In the genomic region with DNA sequence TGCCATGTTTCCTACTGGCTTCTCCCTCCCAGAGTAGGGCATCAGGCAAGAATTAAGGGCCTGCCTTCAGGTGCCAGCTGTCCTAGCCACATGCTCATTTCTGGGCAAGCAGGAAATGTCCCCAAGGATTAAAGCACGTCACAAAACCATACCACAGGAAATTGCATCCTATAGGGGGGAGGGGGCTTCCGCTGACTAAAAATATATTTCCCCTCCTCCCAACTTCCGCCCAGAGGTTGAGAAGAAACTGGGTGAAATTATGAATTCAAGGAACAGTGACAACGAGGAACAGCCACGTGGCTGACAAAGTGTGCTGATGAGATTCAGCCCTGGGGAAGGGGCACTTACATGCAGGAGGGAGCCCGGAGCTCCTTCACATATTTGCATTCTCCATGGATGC, we compare ENCODE assay signal across 10 cellular contexts. TPM values are rescaled to one million over a fixed set of nuclear protein-coding genes. Genes with fewer than 3 reads are reported as not detected.
DNase-seq lines count a peak whose midpoint lies in the region; ATAC-seq, FAIRE-seq and TF ChIP-seq lines count a peak whose summit lies in the region.
"Had no signal": no experiment of that assay in that cellular context is flagged by ENCODE, and none has a peak within 500 bp of the region (broad histone marks: within the 10 kb centered on the region; RNA-seq: fewer than 3 reads in every experiment).

No MANE protein-coding gene starts in this region.

- intact Hi-C loops in pancreas (cut with DNase I): no loop called here

- WGBS in pancreas, 2 donors: 77 to 88% methylated on average over 6 of the region's 6 CpGs
- no CpG with 5 or more reads among the region's 6 CpGs for WGBS in neuronal stem cell (ENCODE audit: extremely low coverage in 2 of 2, insufficient read length in 2 of 2, insufficient replicate concordance in 1 of 2), 2 donors

- H3K9me3 Mint-ChIP-seq in activated naive CD8-positive, alpha-beta T cell (ENCODE audit: low read depth): no peaks in the 10 kb centered on the region

- no peaks in the 10 kb centered on the region for H3K36me3 Mint-ChIP-seq in activated naive CD8-positive, alpha-beta T cell

- H3K27ac ChIP-seq in DOHH2 (ENCODE audit: low read depth, low read length) (no peak overlapping the region), parathyroid adenoma (peak overlapping the region; percentile 46), pancreas (peak overlapping the region in 1 of 4 donors; percentile 19), neuronal stem cell (replicated peaks; ENCODE audit: low read length) (no peak overlapping the region)

- no peak overlapping the region for H2BK5ac ChIP-seq in neuronal stem cell (ENCODE audit: low read length)

- peaks cover 40% of the 10 kb centered on the region for H3K4me1 Mint-ChIP-seq in activated naive CD8-positive, alpha-beta T cell (ENCODE audit: low read depth)

- H3K36me3 ChIP-seq in DOHH2 (ENCODE audit: control insufficient read depth, low read length) (no peaks in the 10 kb centered on the region), parathyroid adenoma (ENCODE audit: control insufficient read depth, insufficient read depth, low read length) (no peaks in the 10 kb centered on the region), pancreas (no peaks in the 10 kb centered on the region), neuronal stem cell (replicated peaks in 1 of 2; ENCODE audit: control insufficient read depth in 2 of 2, insufficient read depth in 2 of 2, low read length in 2 of 2) (peaks cover 0 to 2% of the 10 kb centered on the region in 2 donors)

- H2BK12ac ChIP-seq in neuronal stem cell (ENCODE audit: low read length): no peak overlapping the region

- no peaks in the 10 kb centered on the region for H3K79me2 ChIP-seq in DOHH2 (ENCODE audit: control insufficient read depth, low read length)
- H3K79me2 ChIP-seq in parathyroid adenoma: no peaks in the 10 kb centered on the region

- H2AK5ac ChIP-seq in neuronal stem cell (ENCODE audit: low read depth, low read length): no peak overlapping the region

- H3K4me2 ChIP-seq in DOHH2 (ENCODE audit: low read length): peak overlapping the region; percentile 61
- no peak overlapping the region for H3K4me2 ChIP-seq in parathyroid adenoma (ENCODE audit: low read length)
- H3K4me2 ChIP-seq in neuronal stem cell (ENCODE audit: insufficient read depth, low read length, poor library complexity, severe bottlenecking): no peak overlapping the region

- H3K14ac ChIP-seq in neuronal stem cell (ENCODE audit: low read length): no peak overlapping the region

- H3K27me3 ChIP-seq in DOHH2 (ENCODE audit: control insufficient read depth, low read length) (peaks cover 38% of the 10 kb centered on the region), parathyroid adenoma (ENCODE audit: control insufficient read depth, insufficient read depth, low read length) (no peaks in the 10 kb centered on the region), pancreas (no peaks in the 10 kb centered on the region), neuronal stem cell (ENCODE audit: control insufficient read depth in 3 of 3, insufficient read depth in 3 of 3, low read depth in 1 of 3, low read length in 3 of 3) (peaks cover 0 to 6% (median 0%) of the 10 kb centered on the region in 3 experiments)

- no peak overlapping the region for H2BK120ac ChIP-seq in neuronal stem cell (ENCODE audit: low read depth, low read length)

- H3K27me3 Mint-ChIP-seq in activated naive CD8-positive, alpha-beta T cell: peaks cover 2% of the 10 kb centered on the region

- H3K18ac ChIP-seq in neuronal stem cell (ENCODE audit: low read length): no peak overlapping the region

- DNase-seq in MV-4-11 (lab: John Stamatoyannopoulos, UW): peak; percentile 98
- no peak for DNase-seq in pancreas
- DNase-seq in medulla oblongata (ENCODE audit: extremely low spot score): no peak
- DNase-seq in neuronal stem cell (ENCODE audit: low spot score): no peak
- no peak for DNase-seq in NCI-H82 treated with DMSO at 0.1 percent for 48 hours (lab: John Stamatoyannopoulos, UW; ENCODE audit: unreplicated experiment)
- DNase-seq: NCI-H226, small intestine had no signal

- peak overlapping the region; percentile 60 for H3K4me3 Mint-ChIP-seq in activated naive CD8-positive, alpha-beta T cell

- no peaks in the 10 kb centered on the region; the same call in 1 of the 2 replicates for H4K20me1 ChIP-seq in DOHH2 (ENCODE audit: control insufficient read depth, insufficient read depth, low read depth, low read length)

- H3K79me1 ChIP-seq in neuronal stem cell (ENCODE audit: low read depth, low read length): no peaks in the 10 kb centered on the region

- H3K4me1 ChIP-seq in DOHH2 (ENCODE audit: control insufficient read depth, low read length) (peaks cover 43% of the 10 kb centered on the region), parathyroid adenoma (peaks cover 5% of the 10 kb centered on the region), pancreas (peaks cover 0 to 18% (median 15%) of the 10 kb centered on the region in 3 donors), neuronal stem cell (ENCODE audit: control insufficient read depth in 2 of 2, insufficient read depth in 1 of 2, low read depth in 1 of 2, low read length in 2 of 2) (peaks cover 0 to 8% of the 10 kb centered on the region in 2 donors)

- ATAC-seq in pancreas: no peak

- H3K23ac ChIP-seq in neuronal stem cell (ENCODE audit: low read depth, low read length, poor library complexity): no peak overlapping the region

- no peak overlapping the region for H4K91ac ChIP-seq in neuronal stem cell (ENCODE audit: low read depth, low read length, poor library complexity)

- H3K9me2 ChIP-seq in DOHH2 (replicated peaks; ENCODE audit: control insufficient read depth, low read length): no peaks in the 10 kb centered on the region

- no peak overlapping the region for H4K8ac ChIP-seq in neuronal stem cell (ENCODE audit: low read depth, low read length)

- H3K9me3 ChIP-seq in DOHH2 (ENCODE audit: control insufficient read depth, insufficient read depth, low read length) (no peaks in the 10 kb centered on the region), parathyroid adenoma (ENCODE audit: control insufficient read depth, low read length) (no peaks in the 10 kb centered on the region), pancreas (no peaks in the 10 kb centered on the region), neuronal stem cell (replicated peaks in 1 of 2; ENCODE audit: control insufficient read depth in 2 of 2, insufficient read depth in 1 of 2, low read depth in 1 of 2, low read length in 2 of 2) (no peaks in the 10 kb centered on the region)

- no peak for TF ChIP-seq CTCF in DOHH2 (IDR thresholded peaks at IDR 0.05; ENCODE audit: low read depth, low read length, poor library complexity, severe bottlenecking)
- TF ChIP-seq CTCF in parathyroid adenoma (IDR thresholded peaks at IDR 0.05): no peak
- no peak for TF ChIP-seq CTCF in pancreas (IDR thresholded peaks at IDR 0.05)

- no peaks in the 10 kb centered on the region for H3F3A ChIP-seq in DOHH2 (ENCODE audit: control insufficient read depth, insufficient read depth)

- H2BK15ac ChIP-seq in neuronal stem cell (ENCODE audit: low read length): no peak overlapping the region

- FAIRE-seq in pancreas (lab: Jason Lieb, UNC): no peak
- FAIRE-seq: small intestine had no signal

- H3K4ac ChIP-seq in neuronal stem cell (ENCODE audit: low read length): no peak overlapping the region

- no peak overlapping the region for H2AFZ ChIP-seq in parathyroid adenoma
- no peak overlapping the region for H2AFZ ChIP-seq in neuronal stem cell (ENCODE audit: low read length)

- peak overlapping the region; percentile 78 for H3K27ac Mint-ChIP-seq in activated naive CD8-positive, alpha-beta T cell

- no peak overlapping the region for H3K9ac ChIP-seq in parathyroid adenoma
- H3K9ac ChIP-seq in neuronal stem cell (ENCODE audit: low read depth, low read length, poor library complexity): no peak overlapping the region

- H3K4me3 ChIP-seq in DOHH2 (ENCODE audit: low read length) (peak overlapping the region; percentile 52), parathyroid adenoma (ENCODE audit: low read depth, low read length) (no peak overlapping the region), pancreas (no peak overlapping the region), neuronal stem cell (ENCODE audit: low read length in 2 of 2) (no peak overlapping the region)

RNA-seq across cellular contexts. Expression of a gene that starts 4.1 kb away (rescaled TPM):
- 1 to 10 TPM in 5 of 6 donors, under 1 TPM in 1; 0.97 to 5.0 (median 1.7) TPM for total RNA-seq in pancreas
- 1 to 10 TPM; 1.9 to 3.1 TPM for polyA plus RNA-seq in pancreas
- 6.6 TPM for polyA plus RNA-seq in neuronal stem cell (2013, experiment 1 of 2)
- 6.7 TPM for polyA plus RNA-seq in neuronal stem cell (2013, experiment 2 of 2)

RNA-seq across cellular contexts. Expression of a gene that starts 17.7 kb away (rescaled TPM):
- under 1 TPM in 4 of 6 donors, not detected in 2; 0.12 to 0.32 (median 0.23) TPM for total RNA-seq in pancreas
- polyA plus RNA-seq in pancreas: 1 to 10 TPM in 1 of 2 donors, under 1 TPM in 1; 0.89 to 1.0 TPM
- polyA plus RNA-seq in neuronal stem cell (2013, experiment 1 of 2): 0.04 TPM
- polyA plus RNA-seq in neuronal stem cell (2013, experiment 2 of 2): 0.01 TPM
- polyA plus RNA-seq: small intestine had no signal

RNA-seq across cellular contexts. Expression of a gene that starts 39.4 kb away (rescaled TPM):
- 10 to 100 TPM; 10.5 to 26.3 (median 15.0) TPM for total RNA-seq in pancreas
- polyA plus RNA-seq in pancreas: 10 to 100 TPM; 38.9 to 43.9 TPM
- 315 TPM for polyA plus RNA-seq in neuronal stem cell (2013, experiment 1 of 2)
- 299 TPM for polyA plus RNA-seq in neuronal stem cell (2013, experiment 2 of 2)

RNA-seq across cellular contexts. Expression of a gene that starts 59.3 kb away (rescaled TPM):
- total RNA-seq in pancreas: 10 to 100 TPM; 56.0 to 77.7 (median 64.0) TPM
- 10 to 100 TPM; 56.4 to 76.1 TPM for polyA plus RNA-seq in pancreas
- 63.3 TPM for polyA plus RNA-seq in neuronal stem cell (2013, experiment 1 of 2)
- 63.6 TPM for polyA plus RNA-seq in neuronal stem cell (2013, experiment 2 of 2)
